9 cellular contexts compared by ENCODE assay signal in the genomic region with DNA sequence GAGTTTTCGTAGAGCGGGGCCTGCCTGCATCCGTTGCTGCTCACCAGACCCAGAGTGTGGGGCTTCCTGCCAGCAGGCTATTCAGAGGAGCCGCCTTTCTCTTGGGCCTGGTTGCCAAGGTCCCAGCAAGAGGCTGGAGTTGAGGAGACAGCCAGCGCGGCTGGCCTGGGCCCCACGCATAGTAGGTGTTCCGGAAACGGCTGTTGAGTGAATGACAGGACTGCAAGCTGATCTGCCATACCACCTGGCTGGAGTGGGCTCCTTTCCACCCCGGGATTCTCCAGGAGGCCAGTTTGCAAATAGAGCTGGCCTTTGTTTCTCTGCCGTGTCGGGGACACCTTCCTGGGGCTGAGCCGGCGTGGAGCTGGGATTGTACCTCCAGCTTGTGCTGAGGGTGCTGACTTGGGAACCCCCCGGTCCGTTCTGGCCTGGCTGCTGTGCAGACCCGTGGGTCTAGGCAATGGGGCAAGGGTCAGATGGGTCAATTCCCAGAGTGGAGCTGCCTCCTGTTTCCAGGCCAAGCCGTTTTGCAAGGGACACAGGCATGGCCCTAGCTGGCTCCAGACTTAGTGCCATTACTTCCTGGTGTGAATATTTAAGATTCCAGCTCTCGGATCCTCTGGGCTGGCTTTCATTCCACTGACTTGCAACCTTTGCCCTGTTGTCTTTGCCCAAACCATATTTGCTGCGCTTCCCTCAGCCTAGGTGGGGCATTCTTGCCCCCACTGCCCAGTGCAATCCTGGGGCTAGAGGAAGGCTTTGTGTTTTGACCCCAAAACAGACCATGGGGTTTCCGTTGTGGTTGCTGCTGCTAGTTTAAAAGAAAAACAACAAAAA.
A peak's percentile ranks its signal among the peaks of the same experiment; 100 is the strongest.
DNase-seq lines count a peak whose midpoint lies in the region; ATAC-seq and TF ChIP-seq lines count a peak whose summit lies in the region.
"Had no signal": no experiment of that assay in that cellular context is flagged by ENCODE, and none has a peak within 500 bp of the region (broad histone marks: within the 10 kb centered on the region; RNA-seq: fewer than 3 reads in every experiment).

No MANE protein-coding gene starts in this region.

- DNase-seq in T47D (ENCODE audit: low read depth in 1 of 2, low spot score in 1 of 2) = peak; percentile 68 to 71
- no peak for DNase-seq in MCF 10A (ENCODE audit: unreplicated experiment)
- DNase-seq in kidney tubule cell (ENCODE audit: low spot score) = peak; percentile 40
- no peak for DNase-seq in activated naive CD4-positive, alpha-beta T cell treated with anti-CD3 and anti-CD28 coated beads, Interleukin-2, amount 50 U/mL, for 16 hours
- DNase-seq in putamen (ENCODE audit: low spot score) = no peak
- DNase-seq in NCI-H1105 (lab: John Stamatoyannopoulos, UW) = no peak

- H3K4me3 Mint-ChIP-seq in MCF 10A (ENCODE audit: unreplicated experiment) = no peak overlapping the region
- no peak overlapping the region for H3K4me3 Mint-ChIP-seq in activated T-helper 17 cell treated with anti-CD3 and anti-CD28 coated beads, Interleukin-2, amount 50 U/mL, for 72 hours

- CTCF ChIA-PET in MCF 10A (lab: Yijun Ruan, JAX) = interaction anchor here (0.6 to 1.8 kb wide), 3 partner anchors 10 to 24 kb away, joined by 3 to 5 read pairs (median 4); no protein-coding TSS in a partner anchor

- no peak overlapping the region for H3K4me3 ChIP-seq in urinary bladder (ENCODE audit: low read depth, low read length)
- H3K4me3 ChIP-seq: lung had no signal

- POLR2A ChIA-PET in MCF 10A (lab: Yijun Ruan, JAX) = interaction anchor here (0.8 to 2.0 kb wide), 3 partner anchors 13 to 67 kb away, joined by 3 to 10 read pairs (median 3); no protein-coding TSS in a partner anchor

- H3K36me3 ChIP-seq in urinary bladder (ENCODE audit: insufficient read depth) = no peaks in the 10 kb centered on the region

- no peak for TF ChIP-seq CTCF in MCF 10A (IDR thresholded peaks at IDR 0.05; ENCODE audit: unreplicated experiment)

- ATAC-seq in activated T-helper 17 cell treated with anti-CD3 and anti-CD28 coated beads, Interleukin-2, amount 50 U/mL, for 72 hours (replicated peaks) = no peak

- no peaks in the 10 kb centered on the region for H3K4me1 ChIP-seq in urinary bladder (ENCODE audit: insufficient read depth)

- peaks cover 7% of the 10 kb centered on the region for H3K9me3 Mint-ChIP-seq in MCF 10A (ENCODE audit: unreplicated experiment)
- H3K9me3 Mint-ChIP-seq in activated T-helper 17 cell treated with anti-CD3 and anti-CD28 coated beads, Interleukin-2, amount 50 U/mL, for 72 hours = no peaks in the 10 kb centered on the region

- no TSS peak for BruUV-seq in MCF 10A (replicated peaks; lab: Mats Ljungman, UMichigan)

- no peak overlapping the region for H3K27ac Mint-ChIP-seq in MCF 10A (ENCODE audit: low read depth, unreplicated experiment)
- H3K27ac Mint-ChIP-seq in activated T-helper 17 cell treated with anti-CD3 and anti-CD28 coated beads, Interleukin-2, amount 50 U/mL, for 72 hours = peak overlapping the region; percentile 65

- WGBS in urinary bladder = 41% methylated on average over 21 of the region's 21 CpGs

- H3K36me3 Mint-ChIP-seq in MCF 10A (ENCODE audit: insufficient read depth, unreplicated experiment) = peaks cover 10% of the 10 kb centered on the region
- H3K36me3 Mint-ChIP-seq in activated T-helper 17 cell treated with anti-CD3 and anti-CD28 coated beads, Interleukin-2, amount 50 U/mL, for 72 hours (ENCODE audit: low read depth) = no peaks in the 10 kb centered on the region

- H3K27ac ChIP-seq in urinary bladder (ENCODE audit: low read depth) = peak overlapping the region; percentile 60

- peaks cover 6% of the 10 kb centered on the region for H3K4me1 Mint-ChIP-seq in MCF 10A (ENCODE audit: insufficient read depth, unreplicated experiment)
- H3K4me1 Mint-ChIP-seq in activated T-helper 17 cell treated with anti-CD3 and anti-CD28 coated beads, Interleukin-2, amount 50 U/mL, for 72 hours = peaks cover 6% of the 10 kb centered on the region

- in situ Hi-C loops in T47D (cut with HindIII; ENCODE audit: low pct_unique_long_range_greater_than_20kb, low sequenced_read_pairs) = no loop called here

- no peaks in the 10 kb centered on the region for H3K27me3 Mint-ChIP-seq in MCF 10A (ENCODE audit: insufficient read depth, unreplicated experiment)
- no peaks in the 10 kb centered on the region for H3K27me3 Mint-ChIP-seq in activated T-helper 17 cell treated with anti-CD3 and anti-CD28 coated beads, Interleukin-2, amount 50 U/mL, for 72 hours

- intact Hi-C loops in MCF 10A (cut with micrococcal nuclease) = no loop called here

Comparison
In these comparisons a context has a peak if more than half of its experiments do, and no peak if none do; other contexts are left out.
1. DNase-seq: peak in T47D (2 of 2) and kidney tubule cell (single experiment); none in MCF 10A (single experiment), activated naive CD4-positive, alpha-beta T cell treated with anti-CD3 and anti-CD28 coated beads, Interleukin-2, amount 50 U/mL, for 16 hours (single experiment), putamen (single experiment) and NCI-H1105 (single experiment).